ENCODE assay signal across 23 cellular contexts in genomic region chr4:8107146-8107657, GRCh38. TPM values are rescaled to one million over a fixed set of nuclear protein-coding genes. Genes with fewer than 3 reads are reported as not detected.
DNase-seq lines count a peak whose midpoint lies in the region; ATAC-seq, FAIRE-seq and TF ChIP-seq lines count a peak whose summit lies in the region.
"Had no signal": no experiment of that assay in that cellular context is flagged by ENCODE, and none has a peak within 500 bp of the region (broad histone marks: within the 10 kb centered on the region; RNA-seq: fewer than 3 reads in every experiment).

No MANE protein-coding gene starts in this region.

- POLR2A ChIA-PET in H1 (lab: Charles Lee; ENCODE audit: partially characterized antibody): no interaction called here

- FAIRE-seq in H1 (lab: Jason Lieb, UNC): no peak
- FAIRE-seq: A549 had no signal

- H3K4me3 ChIP-seq in right cardiac atrium (ENCODE audit: low read length): no peak overlapping the region
- H3K4me3 ChIP-seq in H1 (ENCODE audit: extremely low read depth in 1 of 4, insufficient read depth in 2 of 4, low read depth in 3 of 4, low read length in 4 of 4): no peak overlapping the region
- H3K4me3 ChIP-seq in neuronal stem cell (ENCODE audit: low read length in 2 of 2): no peak overlapping the region
- H3K4me3 ChIP-seq: A549 had no signal

- no peak for TF ChIP-seq EP300 in H1 (IDR thresholded peaks at IDR 0.05; ENCODE audit: borderline replicate concordance in 1 of 2, low read depth in 2 of 2, low read length in 2 of 2)

- H3K79me1 ChIP-seq in H1 (ENCODE audit: low read depth, low read length) (no peaks in the 10 kb centered on the region), neuronal stem cell (ENCODE audit: low read depth, low read length) (no peaks in the 10 kb centered on the region)

- H3K23me2 ChIP-seq in H1 (ENCODE audit: low read depth, low read length): no peaks in the 10 kb centered on the region

- no peaks in the 10 kb centered on the region for H4K20me1 ChIP-seq in H1 (replicated peaks in 1 of 2; ENCODE audit: control insufficient read depth in 1 of 2, insufficient read depth in 2 of 2, low read length in 2 of 2)

- H3K27ac ChIP-seq in right cardiac atrium (ENCODE audit: low read length) (no peak overlapping the region), H1 (ENCODE audit: low read depth, low read length) (no peak overlapping the region), neuronal stem cell (replicated peaks; ENCODE audit: low read length) (no peak overlapping the region)
- H3K27ac ChIP-seq: A549, KMS-11 had no signal

- DNase-seq in right cardiac atrium (peak in 2 of 3 donors; percentile 13 to 30), left ventricle myocardium superior (no peak), H1 (ENCODE audit: low read depth in 1 of 2, low spot score in 2 of 2) (no peak), neuronal stem cell (ENCODE audit: low spot score) (no peak), DMS153 (lab: John Stamatoyannopoulos, UW) (no peak), COR-L47 (lab: John Stamatoyannopoulos, UW) (no peak)
- no peak for DNase-seq in stimulated activated CD4-positive, alpha-beta T cell treated with anti-CD3 and anti-CD28 coated beads, Interleukin-4, amount 100 ng/mL, for 1 hour
- DNase-seq: Calu3; CD4-positive, alpha-beta memory T cell; DMS53; EL; GF-D8; GOT3; IMR-90; NCI-H1105; NCI-H146; NCI-H2029 treated with DMSO at 0.1 percent for 48 hours; NCI-H345; NCI-H524; NCI-H774; Right ventricle myocardium superior had no signal

- H3K56ac ChIP-seq in H1 (replicated peaks; ENCODE audit: insufficient read length, low read depth, low read length): no peak overlapping the region

- H2BK20ac ChIP-seq in H1 (ENCODE audit: low read length): no peak overlapping the region

- WGBS in right cardiac atrium: 95% methylated on average over 11 of the region's 11 CpGs
- 87% methylated on average over 11 of the region's 11 CpGs; no CpG with 5 or more reads in 1 of the 2 experiments for WGBS in H1 (ENCODE audit: extremely low coverage in 1 of 2, insufficient coverage in 1 of 2, insufficient read length in 1 of 2, insufficient replicate concordance in 2 of 2, low coverage in 1 of 2, low lambda C conversion rate in 2 of 2, missing lambda C conversion rate in 1 of 2), 2 experiments
- no CpG with 5 or more reads among the region's 11 CpGs for WGBS in neuronal stem cell (ENCODE audit: extremely low coverage in 2 of 2, insufficient read length in 2 of 2, insufficient replicate concordance in 1 of 2), 2 donors

- no peaks in the 10 kb centered on the region for H3K4me1 ChIP-seq in right cardiac atrium (ENCODE audit: control insufficient read depth, insufficient read depth, low read length)
- H3K4me1 ChIP-seq in H1 (replicated peaks in 1 of 4; ENCODE audit: control insufficient read depth in 3 of 4, insufficient read depth in 4 of 4, low read length in 3 of 4): peaks cover 12 to 42% (median 29%) of the 10 kb centered on the region in 4 experiments
- H3K4me1 ChIP-seq in neuronal stem cell (ENCODE audit: control insufficient read depth in 2 of 2, insufficient read depth in 1 of 2, low read depth in 1 of 2, low read length in 2 of 2): peaks cover 3 to 14% of the 10 kb centered on the region in 2 donors
- H3K4me1 ChIP-seq: A549 had no signal

- H3K4me2 ChIP-seq in H1 (ENCODE audit: insufficient read depth in 1 of 2, low read depth in 2 of 2, low read length in 2 of 2) (no peak overlapping the region), neuronal stem cell (ENCODE audit: insufficient read depth, low read length, poor library complexity, severe bottlenecking) (no peak overlapping the region)
- H3K4me2 ChIP-seq: A549, KMS-11 had no signal

- peak in 1 of 3 experiments; percentile 1; a peak in 1 of 4 replicates for TF ChIP-seq CTCF in H1 (IDR thresholded peaks at IDR 0.05; ENCODE audit: control extremely low read depth in 1 of 3, insufficient read depth in 1 of 3, low read depth in 1 of 3, low read length in 3 of 3)

- TF ChIP-seq RAD21 in H1 (IDR thresholded peaks at IDR 0.05 in 1 of 2, conservative IDR thresholded peaks at IDR 0.05 in 1 of 2; ENCODE audit: low read depth in 2 of 2, low read length in 2 of 2): no peak

- H4K8ac ChIP-seq in H1 (ENCODE audit: extremely low read depth, insufficient read depth, low read length) (no peak overlapping the region), neuronal stem cell (ENCODE audit: low read depth, low read length) (peak overlapping the region; percentile 89)

- CTCF ChIA-PET in H1 (lab: Charles Lee; ENCODE audit: partially characterized antibody): interaction anchor here (0.6 to 3.3 kb wide), 6 partner anchors 22 to 1963 kb away, joined by 3 to 22 read pairs (median 6); no protein-coding TSS in a partner anchor

- no peaks in the 10 kb centered on the region for H3K27me3 ChIP-seq in right cardiac atrium (ENCODE audit: control insufficient read depth, insufficient read depth)
- no peaks in the 10 kb centered on the region for H3K27me3 ChIP-seq in H1 (replicated peaks in 1 of 4; ENCODE audit: control insufficient read depth in 3 of 4, extremely low read depth in 1 of 4, insufficient read depth in 3 of 4, low read length in 3 of 4)
- peaks cover 0 to 54% (median 0%) of the 10 kb centered on the region in 3 experiments for H3K27me3 ChIP-seq in neuronal stem cell (ENCODE audit: control insufficient read depth in 3 of 3, insufficient read depth in 3 of 3, low read depth in 1 of 3, low read length in 3 of 3)

- H4K91ac ChIP-seq in H1 (replicated peaks; ENCODE audit: insufficient read length, low read length): peak overlapping the region; percentile 38
- H4K91ac ChIP-seq in neuronal stem cell (ENCODE audit: low read depth, low read length, poor library complexity): no peak overlapping the region

- no peak overlapping the region for H3K4ac ChIP-seq in H1 (replicated peaks; ENCODE audit: insufficient read length, low read depth, low read length)
- H3K4ac ChIP-seq in neuronal stem cell (ENCODE audit: low read length): no peak overlapping the region

- no peak for TF ChIP-seq POLR2A in H1 (IDR thresholded peaks at IDR 0.05; ENCODE audit: control extremely low read depth in 1 of 2, low read depth in 2 of 2, low read length in 2 of 2)

- no peaks in the 10 kb centered on the region for H3K36me3 ChIP-seq in H1 (ENCODE audit: control insufficient read depth in 2 of 4, insufficient read depth in 4 of 4, low read length in 3 of 4)
- H3K36me3 ChIP-seq in neuronal stem cell (replicated peaks in 1 of 2; ENCODE audit: control insufficient read depth in 2 of 2, insufficient read depth in 2 of 2, low read length in 2 of 2): no peaks in the 10 kb centered on the region

- H2BK120ac ChIP-seq in H1 (replicated peaks; ENCODE audit: low read depth, low read length): no peak overlapping the region
- H2BK120ac ChIP-seq in neuronal stem cell (ENCODE audit: low read depth, low read length): no peak overlapping the region

- H2BK12ac ChIP-seq in H1 (ENCODE audit: low read depth, low read length) (no peak overlapping the region; the same call in 1 of the 2 replicates), neuronal stem cell (ENCODE audit: low read length) (peak overlapping the region; percentile 67)

- no peak overlapping the region for H2BK5ac ChIP-seq in H1 (ENCODE audit: low read depth, low read length)
- H2BK5ac ChIP-seq in neuronal stem cell (ENCODE audit: low read length): no peak overlapping the region

- H2AK5ac ChIP-seq in H1 (ENCODE audit: low read depth, low read length) (peak overlapping the region; percentile 4), neuronal stem cell (ENCODE audit: low read depth, low read length) (peak overlapping the region; percentile 22)

- intact Hi-C loops in right cardiac atrium (cut with DNase I): no loop called here
- intact Hi-C loops in left ventricle myocardium superior (cut with micrococcal nuclease): no loop called here

- H3K9ac ChIP-seq in H1 (replicated peaks in 1 of 4; ENCODE audit: extremely low read depth in 1 of 4, low read depth in 3 of 4, low read length in 3 of 4) (no peak overlapping the region), neuronal stem cell (ENCODE audit: low read depth, low read length, poor library complexity) (no peak overlapping the region)
- H3K9ac ChIP-seq: KMS-11 had no signal

- no peak overlapping the region for H2BK15ac ChIP-seq in H1 (ENCODE audit: low read length)
- H2BK15ac ChIP-seq in neuronal stem cell (ENCODE audit: low read length): no peak overlapping the region

- ATAC-seq in right cardiac atrium: no peak
- no peak for ATAC-seq in left ventricle myocardium superior
- ATAC-seq: A549 had no signal

- H3K18ac ChIP-seq in H1 (ENCODE audit: extremely low read depth, low read length) (no peak overlapping the region), neuronal stem cell (ENCODE audit: low read length) (no peak overlapping the region)

- no peaks in the 10 kb centered on the region for H3K9me3 ChIP-seq in right cardiac atrium (ENCODE audit: control insufficient read depth, low read length)
- H3K9me3 ChIP-seq in H1 (ENCODE audit: insufficient read depth in 2 of 2, low read depth in 1 of 2, low read length in 1 of 2): 0 out of 4 replicates have a peak, but pooled peaks cover 0 to 4% of the 10 kb centered on the region in 2 experiments
- H3K9me3 ChIP-seq in neuronal stem cell (replicated peaks in 1 of 2; ENCODE audit: control insufficient read depth in 2 of 2, insufficient read depth in 1 of 2, low read depth in 1 of 2, low read length in 2 of 2): peaks cover 0 to 3% of the 10 kb centered on the region in 2 donors
- H3K9me3 ChIP-seq: A549 had no signal

- H3K23ac ChIP-seq in H1 (ENCODE audit: insufficient read length) (no peak overlapping the region), neuronal stem cell (ENCODE audit: low read depth, low read length, poor library complexity) (no peak overlapping the region)

- H3K14ac ChIP-seq in H1 (ENCODE audit: insufficient read length) (no peak overlapping the region), neuronal stem cell (ENCODE audit: low read length) (no peak overlapping the region)

- H3K79me2 ChIP-seq in H1 (ENCODE audit: control insufficient read depth in 1 of 2, insufficient read depth in 2 of 2, low read length in 2 of 2): no peaks in the 10 kb centered on the region

- H2AFZ ChIP-seq in H1 (ENCODE audit: low read length) (no peak overlapping the region), neuronal stem cell (ENCODE audit: low read length) (no peak overlapping the region)

- H4K5ac ChIP-seq in H1 (ENCODE audit: insufficient read length, low read depth, low read length): no peak overlapping the region

RNA-seq across cellular contexts. Expression of gene ABLIM2, which starts 51.4 kb away (rescaled TPM):
- total RNA-seq in right cardiac atrium (10 to 100 TPM in 2 of 4 donors, 1 to 10 TPM in 2; 6.2 to 17.4 (median 9.6) TPM), left ventricle myocardium superior (28.3 TPM)
- polyA plus RNA-seq in right cardiac atrium (4.2 TPM), H1 (2011; rRNA removed) (3.0 TPM in 2 replicates)
- total RNA-seq in H1 (2021; fragmentation: NEBNext Ultra II Directional; extraction: Animal tissue kit (Norgen Biotek cat#: 25700)): 2.8 and 3.0 TPM in 2 replicates
- polyA plus RNA-seq in H1 (2011; cell fraction: cytosol; rRNA removed): 3.6 TPM
- polyA plus RNA-seq in H1 (2011; cell fraction: nucleus; rRNA removed): 5.9 TPM
- polyA plus RNA-seq in H1 (2012, experiment 1 of 2): 2.9 to 4.0 TPM (median 3.3 TPM) in 4 replicates
- 2.2 TPM for polyA plus RNA-seq in H1 (2012, experiment 2 of 2)
- polyA plus RNA-seq in H1 (2013, experiment 1 of 2): 0.95 TPM
- 1.2 TPM for polyA plus RNA-seq in H1 (2013, experiment 2 of 2)
- polyA minus RNA-seq in H1 (2011; rRNA and poly(A)+ RNA removed): 2.7 and 4.9 TPM in 2 replicates
- 1.2 TPM for polyA minus RNA-seq in H1 (2011; cell fraction: cytosol; rRNA and poly(A)+ RNA removed)
- 9.1 TPM for polyA minus RNA-seq in H1 (2011; cell fraction: nucleus; rRNA and poly(A)+ RNA removed)
- 0.78 TPM for polyA plus RNA-seq in neuronal stem cell (2013, experiment 1 of 2)
- 0.93 TPM for polyA plus RNA-seq in neuronal stem cell (2013, experiment 2 of 2)

Comparison
In these comparisons a context has a peak if more than half of its experiments do, and no peak if none do; other contexts are left out.
1. DNase-seq: peak in right cardiac atrium (2 of 3); none in left ventricle myocardium superior (single experiment), H1 (0 of 2), neuronal stem cell (single experiment), DMS153 (single experiment), COR-L47 (single experiment) and stimulated activated CD4-positive, alpha-beta T cell treated with anti-CD3 and anti-CD28 coated beads, Interleukin-4, amount 100 ng/mL, for 1 hour (single experiment).